17 cellular contexts compared by ENCODE assay signal in the genomic region with DNA sequence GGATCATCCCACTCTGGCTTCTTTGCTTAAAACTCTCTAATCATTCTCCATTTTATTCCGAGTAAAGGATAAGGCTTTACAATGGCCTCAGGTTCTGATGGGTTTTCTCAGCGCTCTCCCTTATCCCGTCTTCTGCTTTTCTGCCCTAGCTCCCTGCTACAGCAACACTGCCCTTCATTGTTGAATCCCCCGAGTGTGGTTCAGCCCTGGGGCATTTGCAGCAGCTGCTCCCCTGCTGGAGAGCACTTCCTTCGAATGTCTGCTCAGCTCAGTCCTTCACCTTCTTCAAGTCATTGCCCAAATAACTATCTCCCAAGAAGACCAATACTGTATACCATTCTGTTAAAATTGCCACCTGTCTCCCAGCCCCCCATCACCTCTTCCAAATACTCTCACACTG.
DNase-seq lines count a peak whose midpoint lies in the region; ATAC-seq and TF ChIP-seq lines count a peak whose summit lies in the region.
"Had no signal": no experiment of that assay in that cellular context is flagged by ENCODE, and none has a peak within 500 bp of the region (broad histone marks: within the 10 kb centered on the region; RNA-seq: fewer than 3 reads in every experiment).

No MANE protein-coding gene starts in this region.

- no peak overlapping the region for H3K4ac ChIP-seq in mesendoderm (ENCODE audit: low read depth, low read length)

- no peak overlapping the region for H3K23ac ChIP-seq in mesendoderm (ENCODE audit: low read length)

- H3K9me3 ChIP-seq in left ventricle myocardium inferior (replicated peaks): peaks cover 33% of the 10 kb centered on the region
- H3K9me3 ChIP-seq in right cardiac atrium (ENCODE audit: control insufficient read depth, low read length): peaks cover 2% of the 10 kb centered on the region
- no peaks in the 10 kb centered on the region for H3K9me3 ChIP-seq in testis

- H3K79me2 ChIP-seq in mesendoderm (ENCODE audit: control insufficient read depth, insufficient read depth, low read length): no peaks in the 10 kb centered on the region

- H3K4me1 ChIP-seq in left ventricle myocardium inferior (peaks cover 5% of the 10 kb centered on the region), right cardiac atrium (ENCODE audit: control insufficient read depth, insufficient read depth, low read length) (no peaks in the 10 kb centered on the region), mesendoderm (ENCODE audit: control insufficient read depth, low read depth, low read length) (no peaks in the 10 kb centered on the region), testis (peaks cover 9% of the 10 kb centered on the region)
- H3K4me1 ChIP-seq: A549, Caco-2 had no signal

- no peak overlapping the region for H2AK5ac ChIP-seq in mesendoderm (ENCODE audit: low read length)

- intact Hi-C loops in left ventricle myocardium inferior (cut with micrococcal nuclease) (no loop called here), right cardiac atrium (cut with DNase I) (no loop called here), testis (cut with DNase I; ENCODE audit: low total_unique reads) (no loop called here), posterior cingulate gyrus (cut with DNase I) (no loop called here)

- H3K9ac ChIP-seq in mesendoderm (ENCODE audit: low read length): no peak overlapping the region

- H3K27me3 ChIP-seq in left ventricle myocardium inferior (ENCODE audit: low read depth): peaks cover 19% of the 10 kb centered on the region
- H3K27me3 ChIP-seq in right cardiac atrium (ENCODE audit: control insufficient read depth, insufficient read depth): no peaks in the 10 kb centered on the region
- no peaks in the 10 kb centered on the region for H3K27me3 ChIP-seq in mesendoderm (ENCODE audit: insufficient read depth, low read length, poor library complexity)
- H3K27me3 ChIP-seq in testis: no peaks in the 10 kb centered on the region

- no peak overlapping the region for H3K56ac ChIP-seq in mesendoderm (ENCODE audit: low read length)

- no peak overlapping the region for H2BK120ac ChIP-seq in mesendoderm (ENCODE audit: low read depth, low read length)

- H3K18ac ChIP-seq in mesendoderm (ENCODE audit: low read length): no peak overlapping the region

- H3K4me2 ChIP-seq in mesendoderm (ENCODE audit: low read length): no peak overlapping the region
- H3K4me2 ChIP-seq: A549, GM23338 had no signal

- TF ChIP-seq POLR2A in testis (IDR thresholded peaks at IDR 0.05): no peak

- no peaks in the 10 kb centered on the region for H3K79me1 ChIP-seq in mesendoderm (ENCODE audit: low read length)

- WGBS in right cardiac atrium: 78% methylated on average over 5 of the region's 5 CpGs
- no CpG with 5 or more reads among the region's 5 CpGs for WGBS in mesendoderm (ENCODE audit: extremely low coverage, insufficient coverage, low lambda C conversion rate)
- WGBS in testis, 2 donors: 86 to 87% methylated on average over 5 of the region's 5 CpGs

- H4K5ac ChIP-seq in mesendoderm (ENCODE audit: low read length): no peak overlapping the region

- H4K8ac ChIP-seq in mesendoderm (ENCODE audit: low read depth, low read length): no peak overlapping the region

- peak overlapping the region; percentile 25 for H3K27ac ChIP-seq in left ventricle myocardium inferior (replicated peaks)
- no peak overlapping the region for H3K27ac ChIP-seq in right cardiac atrium (ENCODE audit: low read length)
- no peak overlapping the region for H3K27ac ChIP-seq in mesendoderm (ENCODE audit: low read depth, low read length)
- H3K27ac ChIP-seq in testis: peak overlapping the region; percentile 42 to 74
- H3K27ac ChIP-seq: 22Rv1, A549, C4-2B had no signal

- DNase-seq in left ventricle myocardium inferior: no peak
- DNase-seq in right cardiac atrium: no peak
- DNase-seq in mesendoderm: peak; percentile 21
- DNase-seq in testis: no peak
- no peak for DNase-seq in posterior cingulate gyrus
- DNase-seq in germinal center (ENCODE audit: low spot score): no peak
- DNase-seq in NCI-H2107 treated with DMSO at 0.1 percent for 48 hours (lab: John Stamatoyannopoulos, UW; ENCODE audit: unreplicated experiment): no peak
- DNase-seq: AML-193; Caco-2; CD4-positive, alpha-beta T cell; GDM1; HCEC 1CT had no signal

- H2BK5ac ChIP-seq in mesendoderm (ENCODE audit: low read length): no peak overlapping the region

- H3K4me3 ChIP-seq in left ventricle myocardium inferior: no peak overlapping the region
- H3K4me3 ChIP-seq in right cardiac atrium (ENCODE audit: low read length): no peak overlapping the region
- no peak overlapping the region for H3K4me3 ChIP-seq in mesendoderm (ENCODE audit: low read length)
- no peak overlapping the region for H3K4me3 ChIP-seq in testis
- H3K4me3 ChIP-seq: A549, GM23338 had no signal

- TF ChIP-seq CTCF in left ventricle myocardium inferior (IDR thresholded peaks at IDR 0.05; ENCODE audit: borderline replicate concordance) (no peak), testis (IDR thresholded peaks at IDR 0.05) (no peak)

- no peak overlapping the region for H2BK15ac ChIP-seq in mesendoderm (replicated peaks; ENCODE audit: low read depth)

- no peaks in the 10 kb centered on the region for H3K36me3 ChIP-seq in left ventricle myocardium inferior
- H3K36me3 ChIP-seq in mesendoderm (ENCODE audit: control insufficient read depth, insufficient read depth, low read length): no peaks in the 10 kb centered on the region
- H3K36me3 ChIP-seq in testis (ENCODE audit: low read depth, missing control alignments): no peaks in the 10 kb centered on the region

- no peak for ATAC-seq in right cardiac atrium
- ATAC-seq: A549, GM23338, HepG2 had no signal

Comparison
In these comparisons a context has a peak if more than half of its experiments do, and no peak if none do; other contexts are left out.
1. H3K27ac ChIP-seq: peak in left ventricle myocardium inferior (single experiment) and testis (2 of 2); none in right cardiac atrium (single experiment) and mesendoderm (single experiment).